8 cellular contexts compared by ENCODE assay signal in genomic region chr11:65315204-65315865, GRCh38. TPM values are rescaled to one million over a fixed set of nuclear protein-coding genes. Genes with fewer than 3 reads are reported as not detected.
DNase-seq lines count a peak whose midpoint lies in the region; ATAC-seq, FAIRE-seq and TF ChIP-seq lines count a peak whose summit lies in the region.

No MANE protein-coding gene starts in this region.

- peaks cover 0 to 2% of the 10 kb centered on the region in 2 donors for H3K36me3 ChIP-seq in psoas muscle (ENCODE audit: insufficient read depth in 1 of 2, low read depth in 1 of 2)

- WGBS in psoas muscle, 3 donors: 0% methylated on average over 53 to 59 of the region's 59 CpGs

- no peaks in the 10 kb centered on the region for H3K9me3 ChIP-seq in psoas muscle

- TF ChIP-seq CTCF in psoas muscle (IDR thresholded peaks at IDR 0.05): peak; percentile 96

- ATAC-seq in GM19324 (IDR thresholded peaks at IDR 0.05; ENCODE audit: low FRiP score, unreplicated experiment): peak; percentile 44
- ATAC-seq in left ventricle myocardium superior: peak; percentile 67
- peak; percentile 60 to 82 (median 70) for ATAC-seq in psoas muscle

- peaks cover 19% of the 10 kb centered on the region for H3K4me1 ChIP-seq in psoas muscle

- peak overlapping the region; percentile 78 for H3K4me3 ChIP-seq in psoas muscle

- FAIRE-seq in urothelium cell line (lab: Jason Lieb, UNC): no peak

- intact Hi-C loops in left ventricle myocardium superior (cut with micrococcal nuclease): loop anchor here (2.0 kb wide), 1 partner anchor 41 kb away; no protein-coding TSS in a partner anchor
- intact Hi-C loops in psoas muscle (cut with DNase I): loop anchor here in 1 of 2 donors (1.0 kb wide), 1 partner anchor 40 kb away; no protein-coding TSS in a partner anchor

- DNase-seq in AG08396 (ENCODE audit: low spot score): peak; percentile 78
- DNase-seq in NCI-H1092 (lab: John Stamatoyannopoulos, UW): peak; percentile 87
- DNase-seq in T-helper 2 cell: peak; percentile 52 to 76 (median 71)
- DNase-seq in amniotic stem cell (lab: John Stamatoyannopoulos, UW): peak; percentile 59
- DNase-seq in left ventricle myocardium superior: peak; percentile 94
- peak; percentile 81 to 90 for DNase-seq in psoas muscle
- peak; percentile 88 for DNase-seq in urothelium cell line (ENCODE audit: low spot score)

- no peaks in the 10 kb centered on the region for H3K27me3 ChIP-seq in psoas muscle (ENCODE audit: insufficient read depth in 3 of 3, low read length in 2 of 3)

- H3K27ac ChIP-seq in psoas muscle: peak overlapping the region; percentile 80

RNA-seq across cellular contexts. Expression of gene CDC42EP2, which starts 0.7 kb away (rescaled TPM):
- total RNA-seq in left ventricle myocardium superior (13.0 TPM), psoas muscle (1 to 10 TPM; 4.9 to 7.3 (median 6.8) TPM)
- polyA plus RNA-seq in psoas muscle: 1 to 10 TPM; 2.7 to 5.9 (median 3.3) TPM

RNA-seq across cellular contexts. Expression of gene DPF2, which starts 18.3 kb away (rescaled TPM):
- total RNA-seq in left ventricle myocardium superior: 53.9 TPM
- 10 to 100 TPM; 26.5 to 43.8 (median 40.6) TPM for total RNA-seq in psoas muscle
- polyA plus RNA-seq in psoas muscle: 10 to 100 TPM; 24.8 to 39.2 (median 29.7) TPM

RNA-seq across cellular contexts. Expression of gene TIGD3, which starts 39.2 kb away (rescaled TPM):
- total RNA-seq in left ventricle myocardium superior (0.97 TPM), psoas muscle (under 1 TPM in 1 of 4 donors, not detected in 3; 0.25 TPM)
- polyA plus RNA-seq in psoas muscle: under 1 TPM; 0.05 to 0.09 (median 0.08) TPM

RNA-seq across cellular contexts. Expression of gene POLA2, which starts 53.6 kb away (rescaled TPM):
- total RNA-seq in left ventricle myocardium superior (3.5 TPM), psoas muscle (1 to 10 TPM; 1.7 to 3.4 (median 3.0) TPM)
- polyA plus RNA-seq in psoas muscle: 1 to 10 TPM; 2.1 to 5.8 (median 4.3) TPM

Comparison
In these comparisons a context has a peak if more than half of its experiments do, and no peak if none do; other contexts are left out.
1. Peak in every context shown above with its lines: DNase-seq, ATAC-seq, H3K4me3 ChIP-seq and H3K27ac ChIP-seq.